ENCODE assay signal across 21 cellular contexts in the genomic region with DNA sequence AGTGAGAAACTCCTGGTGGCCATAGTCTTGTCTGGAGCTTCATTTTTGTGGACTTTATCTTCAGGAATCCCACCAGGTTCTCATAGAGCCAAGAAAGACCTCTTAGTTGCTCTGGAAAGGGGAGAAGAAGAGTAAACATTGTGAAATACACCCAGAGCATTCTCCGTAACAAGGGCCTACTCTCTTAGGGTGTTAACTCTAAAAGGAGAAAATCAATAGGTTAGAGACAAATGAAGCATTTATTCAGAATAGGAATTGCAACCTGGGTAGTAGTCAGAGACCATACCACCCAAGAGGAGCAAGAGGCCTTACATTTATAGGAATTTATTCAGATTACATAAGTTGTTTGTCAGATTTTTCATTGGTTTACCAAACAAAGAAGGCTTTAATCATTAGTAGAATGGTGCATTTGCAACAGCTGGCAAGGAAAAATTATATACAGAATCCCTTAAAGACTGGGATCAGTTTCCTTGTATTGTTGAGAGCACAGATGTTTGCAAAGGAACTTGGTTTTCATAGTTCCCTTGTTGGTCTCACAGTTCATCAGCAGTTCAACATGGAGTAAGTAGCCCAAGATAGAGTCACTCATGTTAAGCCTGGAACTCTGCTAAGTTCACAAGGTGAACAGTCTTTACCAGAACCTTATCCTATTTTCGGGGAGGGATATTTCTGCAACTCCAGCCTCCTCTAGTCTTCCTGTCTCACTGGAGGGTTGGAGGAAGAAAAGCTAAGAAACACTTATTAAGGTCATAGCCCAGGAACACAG.
"Had no signal": no experiment of that assay in that cellular context is flagged by ENCODE, and none has a peak within 500 bp of the region (broad histone marks: within the 10 kb centered on the region; RNA-seq: fewer than 3 reads in every experiment).

No MANE protein-coding gene starts in this region.

- H3K4me3 ChIP-seq: esophagus squamous epithelium, neural progenitor cell, pancreas, prostate gland, spleen, testis, tibial nerve, upper lobe of right lung had no signal

- H3K4me1 ChIP-seq: esophagus squamous epithelium, neural progenitor cell, prostate gland, spleen, testis, upper lobe of right lung had no signal

- DNase-seq: effector memory CD8-positive, alpha-beta T cell; esophagus squamous epithelium; foreskin fibroblast; head of caudate nucleus; hippocampal formation; mesendoderm; natural killer cell; nucleus accumbens; pancreas; spleen; stimulated activated CD4-positive, alpha-beta T cell treated with anti-CD3 and anti-CD28 coated beads, Interleukin-15, amount 100 ng/mL, for 24 hours; stimulated activated CD4-positive, alpha-beta T cell treated with anti-CD3 and anti-CD28 coated beads, Interleukin-1b, Interleukin-23, amount 100 ng/mL, for 48 hours; stimulated activated CD4-positive, alpha-beta T cell treated with anti-CD3 and anti-CD28 coated beads, Interleukin-4, amount 100 ng/mL, for 4 hours; stimulated activated naive B cell treated with anti-CD40 and anti-IgM and Interleukin-4, amounts not matched to agents 10 μg/mL and 1 μg/mL and 100 μg/mL, for 72 hours; stimulated activated naive CD8-positive, alpha-beta T cell treated with anti-CD3 and anti-CD28 coated beads, Interleukin-15, amount 100 ng/mL, for 72 hours; testis; upper lobe of right lung had no signal

- H3K4me2 ChIP-seq: neural progenitor cell had no signal

- H3K9me3 Mint-ChIP-seq: natural killer cell; neural progenitor cell; stimulated activated naive B cell treated with anti-CD40 and anti-IgM and Interleukin-4, amounts not matched to agents 10 μg/mL and 1 μg/mL and 100 μg/mL, for 72 hours had no signal

- H3K27me3 Mint-ChIP-seq: effector memory CD8-positive, alpha-beta T cell; stimulated activated naive B cell treated with anti-CD40 and anti-IgM and Interleukin-4, amounts not matched to agents 10 μg/mL and 1 μg/mL and 100 μg/mL, for 72 hours; stimulated activated naive CD8-positive, alpha-beta T cell treated with anti-CD3 and anti-CD28 coated beads, Interleukin-15, amount 100 ng/mL, for 72 hours had no signal

- H3K4me1 Mint-ChIP-seq: natural killer cell; neural progenitor cell; stimulated activated naive CD8-positive, alpha-beta T cell treated with anti-CD3 and anti-CD28 coated beads, Interleukin-15, amount 100 ng/mL, for 72 hours had no signal

- H3K36me3 ChIP-seq: esophagus squamous epithelium, neural progenitor cell, pancreas, prostate gland, spleen, upper lobe of right lung had no signal

- H3K36me3 Mint-ChIP-seq: natural killer cell, neural progenitor cell had no signal

- H2AFZ ChIP-seq: neural progenitor cell had no signal

- ATAC-seq: effector memory CD8-positive, alpha-beta T cell; natural killer cell; pancreas; sciatic nerve; stimulated activated naive B cell treated with anti-CD40 and anti-IgM and Interleukin-4, amounts not matched to agents 10 μg/mL and 1 μg/mL and 100 μg/mL, for 72 hours; stimulated activated naive CD8-positive, alpha-beta T cell treated with anti-CD3 and anti-CD28 coated beads, Interleukin-15, amount 100 ng/mL, for 72 hours; upper lobe of right lung had no signal

- H3K9me3 ChIP-seq: pancreas, prostate gland, testis, tibial nerve, upper lobe of right lung had no signal

- FAIRE-seq: pancreas had no signal

- H3K27ac Mint-ChIP-seq: effector memory CD8-positive, alpha-beta T cell; natural killer cell; neural progenitor cell; stimulated activated naive B cell treated with anti-CD40 and anti-IgM and Interleukin-4, amounts not matched to agents 10 μg/mL and 1 μg/mL and 100 μg/mL, for 72 hours; stimulated activated naive CD8-positive, alpha-beta T cell treated with anti-CD3 and anti-CD28 coated beads, Interleukin-15, amount 100 ng/mL, for 72 hours had no signal

- H3K27me3 ChIP-seq: neural progenitor cell, pancreas, spleen, testis, tibial nerve, upper lobe of right lung had no signal

- H3K27ac ChIP-seq: esophagus squamous epithelium, neural progenitor cell, pancreas, prostate gland, spleen, testis, tibial nerve, upper lobe of right lung had no signal

- H3K9ac ChIP-seq: neural progenitor cell had no signal

- H3K4me3 Mint-ChIP-seq: effector memory CD8-positive, alpha-beta T cell; natural killer cell; neural progenitor cell; stimulated activated naive B cell treated with anti-CD40 and anti-IgM and Interleukin-4, amounts not matched to agents 10 μg/mL and 1 μg/mL and 100 μg/mL, for 72 hours; stimulated activated naive CD8-positive, alpha-beta T cell treated with anti-CD3 and anti-CD28 coated beads, Interleukin-15, amount 100 ng/mL, for 72 hours had no signal
